In the genomic region with DNA sequence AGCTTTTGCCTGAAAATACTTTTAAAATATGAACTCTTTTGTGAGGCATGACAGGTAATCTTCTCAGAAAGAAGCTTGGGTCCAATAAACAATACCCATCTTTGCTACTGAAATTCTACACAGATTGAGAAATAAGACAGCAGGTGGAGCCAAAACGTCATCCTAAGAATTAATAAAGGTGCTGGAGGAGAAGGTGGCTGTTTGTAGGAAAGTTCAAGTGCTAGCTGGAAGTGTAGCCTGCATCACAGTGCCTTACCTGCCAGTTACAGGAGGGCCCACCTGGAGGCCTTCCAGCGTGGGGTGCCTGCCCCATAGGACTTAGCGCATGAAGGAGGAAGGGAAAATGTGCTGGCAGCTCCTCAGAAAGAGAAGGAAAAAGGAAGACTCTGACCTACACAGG, we compare ENCODE assay signal across 9 cellular contexts.
DNase-seq lines count a peak whose midpoint lies in the region; TF ChIP-seq lines count a peak whose summit lies in the region.
"Had no signal": no experiment of that assay in that cellular context is flagged by ENCODE, and none has a peak within 500 bp of the region (broad histone marks: within the 10 kb centered on the region; RNA-seq: fewer than 3 reads in every experiment).

No MANE protein-coding gene starts in this region.

- H3K4me1 ChIP-seq in sigmoid colon (peaks cover 0 to 8% (median 3%) of the 10 kb centered on the region in 4 donors), testis (no peaks in the 10 kb centered on the region)

- H3K9me3 Mint-ChIP-seq in mesothelial cell of epicardium: no peaks in the 10 kb centered on the region

- no peak overlapping the region for H3K4me3 Mint-ChIP-seq in mesothelial cell of epicardium

- H3K27ac ChIP-seq in sigmoid colon: no peak overlapping the region
- no peak overlapping the region for H3K27ac ChIP-seq in testis

- H3K36me3 ChIP-seq in sigmoid colon (peaks cover 0 to 75% (median 14%) of the 10 kb centered on the region in 4 donors), testis (ENCODE audit: low read depth, missing control alignments) (no peaks in the 10 kb centered on the region)

- TF ChIP-seq CTCF in LNCAP (IDR thresholded peaks at IDR 0.05) (peak; percentile 30; the same call in 1 of the 2 replicates), astrocyte of the spinal cord (IDR thresholded peaks at IDR 0.05; ENCODE audit: low read depth, low read length) (peak; percentile 0), mesothelial cell of epicardium (IDR thresholded peaks at IDR 0.05; ENCODE audit: unreplicated experiment) (no peak), sigmoid colon (IDR thresholded peaks at IDR 0.05) (no peak), testis (IDR thresholded peaks at IDR 0.05) (no peak)

- H3K9me3 ChIP-seq in sigmoid colon: no peaks in the 10 kb centered on the region
- no peaks in the 10 kb centered on the region for H3K9me3 ChIP-seq in testis

- H3K4me3 ChIP-seq in astrocyte of the spinal cord (ENCODE audit: low read depth, low read length) (no peak overlapping the region), sigmoid colon (no peak overlapping the region), testis (no peak overlapping the region)

- peak overlapping the region; percentile 79 for H3K27ac Mint-ChIP-seq in mesothelial cell of epicardium

- 57 to 62% methylated on average over 3 of the region's 3 CpGs for WGBS in sigmoid colon, 2 donors
- WGBS in testis, 2 donors: 38 to 63% methylated on average over 3 of the region's 3 CpGs

- TF ChIP-seq POLR2A in sigmoid colon (IDR thresholded peaks at IDR 0.05): no peak
- TF ChIP-seq POLR2A in testis (IDR thresholded peaks at IDR 0.05): no peak

- H3K27me3 ChIP-seq in sigmoid colon: no peaks in the 10 kb centered on the region
- H3K27me3 ChIP-seq in testis: no peaks in the 10 kb centered on the region

- peaks cover 42% of the 10 kb centered on the region for H3K36me3 Mint-ChIP-seq in mesothelial cell of epicardium

- in situ Hi-C loops in astrocyte of the spinal cord (cut with HindIII; ENCODE audit: low sequenced_read_pairs): no loop called here

- DNase-seq in NCI-H2227 treated with DMSO at 0.1 percent for 48 hours (lab: John Stamatoyannopoulos, UW): peak; percentile 6
- DNase-seq in NCI-H2227 (lab: John Stamatoyannopoulos, UW; ENCODE audit: unreplicated experiment): no peak
- no peak for DNase-seq in astrocyte of the spinal cord (ENCODE audit: low read depth, low spot score)
- no peak for DNase-seq in mesothelial cell of epicardium (ENCODE audit: low spot score in 2 of 2, unreplicated experiment in 2 of 2)
- no peak for DNase-seq in sigmoid colon
- DNase-seq in NCI-H2081 treated with DMSO at 0.1 percent for 48 hours (lab: John Stamatoyannopoulos, UW): no peak
- no peak for DNase-seq in testis
- DNase-seq: activated gamma-delta T cell had no signal

- no peaks in the 10 kb centered on the region for H3K4me1 Mint-ChIP-seq in mesothelial cell of epicardium

- intact Hi-C loops in sigmoid colon (cut with DNase I) (no loop called here), testis (cut with DNase I; ENCODE audit: low total_unique reads) (no loop called here)

- no peaks in the 10 kb centered on the region for H3K27me3 Mint-ChIP-seq in mesothelial cell of epicardium (ENCODE audit: low read depth)

- TF ChIP-seq EP300 in sigmoid colon (IDR thresholded peaks at IDR 0.05): no peak

Comparison
In these comparisons a context has a peak if more than half of its experiments do, and no peak if none do; other contexts are left out.
1. CTCF ChIP-seq: peak in LNCAP (single experiment) and astrocyte of the spinal cord (single experiment); none in mesothelial cell of epicardium (single experiment), sigmoid colon (0 of 4) and testis (0 of 3).